In the genomic region with DNA sequence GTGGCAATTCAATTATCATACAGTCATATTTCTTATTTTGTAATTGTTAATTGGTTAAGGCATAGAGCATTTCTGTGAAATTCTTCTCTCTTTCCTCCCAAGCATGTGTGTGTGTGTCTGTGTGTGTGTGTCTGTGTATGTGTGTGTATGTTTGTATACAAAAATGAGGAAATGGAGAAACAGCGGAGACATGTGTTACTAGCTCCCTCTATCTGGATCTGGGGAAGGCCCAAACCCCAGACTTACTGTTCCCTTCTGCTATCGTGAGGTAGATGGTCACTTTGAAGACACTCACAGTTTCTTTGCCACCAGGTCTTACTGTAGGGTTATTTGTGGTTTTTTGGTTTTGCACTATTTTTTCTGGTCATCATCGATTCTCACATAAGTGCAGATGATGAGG, we compare ENCODE assay signal across 19 cellular contexts.
"Had no signal": no experiment of that assay in that cellular context is flagged by ENCODE, and none has a peak within 500 bp of the region (broad histone marks: within the 10 kb centered on the region; RNA-seq: fewer than 3 reads in every experiment).

No MANE protein-coding gene starts in this region.

- H3K27me3 ChIP-seq: esophagus squamous epithelium, spleen had no signal

- H3K36me3 ChIP-seq: esophagus squamous epithelium, gastroesophageal sphincter, left ventricle myocardium inferior, spleen, thoracic aorta had no signal

- H3K27ac ChIP-seq: coronary artery, esophagus squamous epithelium, gastroesophageal sphincter, left ventricle myocardium inferior, spleen, thoracic aorta had no signal

- ATAC-seq: gastroesophageal sphincter, natural killer cell, WTC11 had no signal

- H3K9me3 ChIP-seq: esophagus squamous epithelium, gastroesophageal sphincter, left ventricle myocardium inferior, spleen, thoracic aorta had no signal

- FAIRE-seq: TTC549 had no signal

- DNase-seq: activated CD4-positive, alpha-beta T cell treated with anti-CD3 and anti-CD28 coated beads, Interleukin-2, amount 50 U/mL, for 48 hours; activated naive CD4-positive, alpha-beta T cell treated with anti-CD3 and anti-CD28 coated beads for 36 hours; activated T-cell treated with anti-CD3 and anti-CD28 coated beads, Interleukin-2, amount 50 U/mL, for 48 hours; cerebellar nuclear complex; esophagus squamous epithelium; head of caudate nucleus; hypothalamus; left ventricle myocardium inferior; midbrain; natural killer cell; retina; spleen; stimulated activated CD4-positive, alpha-beta T cell treated with anti-CD3 and anti-CD28 coated beads, Interleukin-4, amount 100 ng/mL, for 1 hour; stimulated activated naive CD4-positive, alpha-beta T cell had no signal

- H3K4me1 ChIP-seq: gastroesophageal sphincter, left ventricle myocardium inferior, spleen had no signal

- H3K4me3 ChIP-seq: coronary artery, esophagus squamous epithelium, gastroesophageal sphincter, left ventricle myocardium inferior, spleen, thoracic aorta had no signal
